8 cellular contexts compared by ENCODE assay signal in the genomic region with DNA sequence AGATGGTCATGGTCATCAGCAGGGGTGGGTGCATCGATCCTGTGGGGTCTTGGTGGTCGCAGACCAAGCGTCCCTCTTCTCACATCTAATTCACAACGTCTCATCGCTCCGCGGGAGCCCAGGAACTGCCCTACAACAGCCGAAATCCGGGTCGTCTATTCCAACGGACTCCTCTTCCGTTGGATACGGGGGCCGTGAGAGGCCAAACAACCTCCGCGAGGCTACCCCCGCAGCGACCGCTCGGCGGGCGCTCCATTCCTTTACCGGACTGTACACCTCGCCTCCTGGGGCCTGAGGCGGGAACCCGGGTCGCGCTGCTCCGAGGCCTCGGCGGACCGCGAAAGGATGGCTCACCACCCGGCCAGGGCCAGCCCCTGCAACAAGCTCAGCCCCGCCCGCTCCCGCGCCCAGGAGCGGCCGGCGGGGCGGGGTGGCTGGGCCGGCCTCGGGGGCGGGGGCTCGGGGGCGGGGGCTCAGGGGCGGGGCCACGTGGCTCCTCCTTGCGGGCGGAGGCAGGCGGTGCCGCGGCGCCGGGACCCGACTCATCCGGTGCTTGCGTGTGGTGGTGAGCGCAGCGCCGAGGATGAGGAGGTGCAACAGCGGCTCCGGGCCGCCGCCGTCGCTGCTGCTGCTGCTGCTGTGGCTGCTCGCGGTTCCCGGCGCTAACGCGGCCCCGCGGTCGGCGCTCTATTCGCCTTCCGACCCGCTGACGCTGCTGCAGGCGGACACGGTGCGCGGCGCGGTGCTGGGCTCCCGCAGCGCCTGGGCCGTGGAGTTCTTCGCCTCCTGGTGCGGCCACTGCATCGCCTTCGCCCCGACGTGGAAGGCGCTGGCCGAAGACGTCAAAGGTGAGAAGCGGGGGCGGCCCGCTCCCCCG. TPM values are rescaled to one million over a fixed set of nuclear protein-coding genes. Genes with fewer than 3 reads are reported as not detected.
DNase-seq lines count a peak whose midpoint lies in the region; ATAC-seq, FAIRE-seq and TF ChIP-seq lines count a peak whose summit lies in the region.

A gene with protein sequence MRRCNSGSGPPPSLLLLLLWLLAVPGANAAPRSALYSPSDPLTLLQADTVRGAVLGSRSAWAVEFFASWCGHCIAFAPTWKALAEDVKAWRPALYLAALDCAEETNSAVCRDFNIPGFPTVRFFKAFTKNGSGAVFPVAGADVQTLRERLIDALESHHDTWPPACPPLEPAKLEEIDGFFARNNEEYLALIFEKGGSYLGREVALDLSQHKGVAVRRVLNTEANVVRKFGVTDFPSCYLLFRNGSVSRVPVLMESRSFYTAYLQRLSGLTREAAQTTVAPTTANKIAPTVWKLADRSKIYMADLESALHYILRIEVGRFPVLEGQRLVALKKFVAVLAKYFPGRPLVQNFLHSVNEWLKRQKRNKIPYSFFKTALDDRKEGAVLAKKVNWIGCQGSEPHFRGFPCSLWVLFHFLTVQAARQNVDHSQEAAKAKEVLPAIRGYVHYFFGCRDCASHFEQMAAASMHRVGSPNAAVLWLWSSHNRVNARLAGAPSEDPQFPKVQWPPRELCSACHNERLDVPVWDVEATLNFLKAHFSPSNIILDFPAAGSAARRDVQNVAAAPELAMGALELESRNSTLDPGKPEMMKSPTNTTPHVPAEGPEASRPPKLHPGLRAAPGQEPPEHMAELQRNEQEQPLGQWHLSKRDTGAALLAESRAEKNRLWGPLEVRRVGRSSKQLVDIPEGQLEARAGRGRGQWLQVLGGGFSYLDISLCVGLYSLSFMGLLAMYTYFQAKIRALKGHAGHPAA (plus strand): TSS at position 545 of the 877 bp plus-strand sequence. CDS start 39 bp downstream, at position 584.

- H3K79me2 ChIP-seq in HepG2 (ENCODE audit: insufficient read depth, low read length) = no peaks in the 10 kb centered on the region

- H3K27ac ChIP-seq in HepG2 (ENCODE audit: extremely low read length, insufficient read depth, low read length) = peak within 1 kb of the TSS; percentile 48

- H3K36me3 ChIP-seq in HepG2 (replicated peaks in 1 of 2; ENCODE audit: control insufficient read depth in 1 of 2, insufficient read depth in 2 of 2, low read length in 2 of 2) = no peaks in the 10 kb centered on the region

- BruUV-seq in HepG2 (replicated peaks; lab: Mats Ljungman, UMichigan) = no TSS peak

- H3K27me3 ChIP-seq in HepG2 (ENCODE audit: control insufficient read depth in 1 of 2, insufficient read depth in 2 of 2, low read length in 2 of 2) = peaks cover 0 to 61% of the 10 kb centered on the region in 2 experiments; a peak in 4 of 5 replicates

- POLR2A ChIA-PET in HepG2 (lab: Yijun Ruan, JAX) = interaction anchor here (0.6 to 1.7 kb wide), 3 partner anchors 14 to 886 kb away, joined by 3 to 6 read pairs (median 3); no protein-coding TSS in a partner anchor

- intact Hi-C loops in dendritic cell treated with granulocyte-macrophage colony-stimulating factor and Interleukin-4, amounts not matched to agents 40 ng/mL and 50 ng/mL, for 4 days (cut with micrococcal nuclease) = loop anchor here (10.0 kb wide), 1 partner anchor 270 kb away; a partner anchor contains a TSS
- intact Hi-C loops in HepG2 (cut with micrococcal nuclease; ENCODE audit: unreplicated experiment) = loop anchor here (10.0 kb wide), 1 partner anchor 200 kb away; a partner anchor contains a TSS

- peak within 1 kb of the TSS; percentile 75 for H3K9ac ChIP-seq in HepG2 (ENCODE audit: insufficient read depth, low read depth, low read length)

- H3K4me1 Mint-ChIP-seq in dendritic cell treated with granulocyte-macrophage colony-stimulating factor and Interleukin-4, amounts not matched to agents 40 ng/mL and 50 ng/mL, for 4 days (ENCODE audit: low read depth) = peaks cover 59% of the 10 kb centered on the region

- H3K9me3 Mint-ChIP-seq in dendritic cell treated with granulocyte-macrophage colony-stimulating factor and Interleukin-4, amounts not matched to agents 40 ng/mL and 50 ng/mL, for 4 days = no peaks in the 10 kb centered on the region

- peak; percentile 26; the same call in 1 of the 2 replicates for TF ChIP-seq CTCF in HepG2 (CRISPR knock-in tag; IDR thresholded peaks at IDR 0.05)

- DNase-seq in C1 segment of cervical spinal cord (lab: John Stamatoyannopoulos, UW) (peak; percentile 32 to 98 (median 91)), NCI-H69 (lab: John Stamatoyannopoulos, UW) (peak; percentile 95), HepG2 (ENCODE audit: low spot score) (peak; percentile 59)
- DNase-seq in activated CD4-positive, alpha-beta T cell treated with anti-CD3 and anti-CD28 coated beads, Interleukin-2, amount 50 U/mL, for 4 hours = peak; percentile 78 to 82
- peak; percentile 86 for DNase-seq in stimulated activated CD4-positive, alpha-beta T cell treated with anti-CD3 and anti-CD28 coated beads, Interleukin-4, amount 100 ng/mL, for 1 hour

- H3K4me3 ChIP-seq in HepG2 (replicated peaks in 1 of 3; ENCODE audit: insufficient read depth in 1 of 3, low read depth in 2 of 3, low read length in 3 of 3) = peak within 1 kb of the TSS; percentile 65 to 88 (median 69)

- H2AFZ ChIP-seq in HepG2 (ENCODE audit: low read length) = peak within 1 kb of the TSS; percentile 73

- H3K4me2 ChIP-seq in HepG2 (ENCODE audit: low read depth, low read length) = peak within 1 kb of the TSS; percentile 98

- WGBS in HepG2 (ENCODE audit: low lambda C conversion rate) = 4% methylated on average over 20 of the region's 104 CpGs

- CTCF ChIA-PET in HepG2 (lab: Yijun Ruan, JAX; ENCODE audit: low intra/inter-chr PET ratio, low total read pairs) = no interaction called here

- TF ChIP-seq EP300 in HepG2 (IDR thresholded peaks at IDR 0.05; ENCODE audit: low read depth in 2 of 2, low read length in 2 of 2) (no peak), HepG2 (CRISPR knock-in tag; IDR thresholded peaks at IDR 0.05; ENCODE audit: borderline replicate concordance) (no peak; the same call in 1 of the 2 replicates)

- ATAC-seq in GM19324 (IDR thresholded peaks at IDR 0.05; ENCODE audit: low FRiP score, unreplicated experiment) = peak; percentile 95
- peak; percentile 93 for ATAC-seq in HG03460 (IDR thresholded peaks at IDR 0.05; ENCODE audit: unreplicated experiment)
- peak; percentile 76 for ATAC-seq in HepG2

- no peak for FAIRE-seq in HepG2 (lab: Jason Lieb, UNC)

- peaks cover 62% of the 10 kb centered on the region for H3K4me1 ChIP-seq in HepG2 (ENCODE audit: insufficient read depth, low read length)

- H3K4me3 Mint-ChIP-seq in dendritic cell treated with granulocyte-macrophage colony-stimulating factor and Interleukin-4, amounts not matched to agents 40 ng/mL and 50 ng/mL, for 4 days = peak within 1 kb of the TSS; percentile 98

- H3K9me3 ChIP-seq in HepG2 (ENCODE audit: low read length) = no peaks in the 10 kb centered on the region

- no peak for TF ChIP-seq RAD21 in HepG2 (CRISPR knock-in tag; IDR thresholded peaks at IDR 0.05)

- in situ Hi-C loops in HepG2 (cut with HindIII; ENCODE audit: extremely low pct_ligation_motif_present, low pct_unique_long_range_greater_than_20kb) = no loop called here

- H3K36me3 Mint-ChIP-seq in dendritic cell treated with granulocyte-macrophage colony-stimulating factor and Interleukin-4, amounts not matched to agents 40 ng/mL and 50 ng/mL, for 4 days (ENCODE audit: low read depth) = peaks cover 54% of the 10 kb centered on the region

- peak; percentile 9 to 78; a peak in 3 of 4 replicates for TF ChIP-seq POLR2A in HepG2 (IDR thresholded peaks at IDR 0.05; ENCODE audit: insufficient read depth in 1 of 2, low read depth in 2 of 2, low read length in 2 of 2)

- H4K20me1 ChIP-seq in HepG2 (ENCODE audit: insufficient read depth, low read length) = no peaks in the 10 kb centered on the region; the same call in 1 of the 2 replicates

- H3K27ac Mint-ChIP-seq in dendritic cell treated with granulocyte-macrophage colony-stimulating factor and Interleukin-4, amounts not matched to agents 40 ng/mL and 50 ng/mL, for 4 days = peak within 1 kb of the TSS; percentile 98

- no peaks in the 10 kb centered on the region for H3K27me3 Mint-ChIP-seq in dendritic cell treated with granulocyte-macrophage colony-stimulating factor and Interleukin-4, amounts not matched to agents 40 ng/mL and 50 ng/mL, for 4 days

RNA-seq across cellular contexts. Expression of the gene that starts here (rescaled TPM):
- total RNA-seq in HepG2 (2016; rRNA removed; fragmentation: Illumina TruSeq; extraction: Trizol) = 2.6 and 6.8 TPM in 2 replicates
- total RNA-seq in HepG2 (2016; cell fraction: cytosol; rRNA removed; fragmentation: Illumina TruSeq; extraction: Trizol; ENCODE audit: low read depth) = 0.18 and 0.20 TPM in 2 replicates
- 2.0 and 6.7 TPM in 2 replicates for total RNA-seq in HepG2 (2016; cell fraction: insoluble cytoplasmic fraction; rRNA removed; fragmentation: Illumina TruSeq; extraction: Trizol)
- total RNA-seq in HepG2 (2016; cell fraction: membrane; rRNA removed; fragmentation: Illumina TruSeq; extraction: Trizol) = 1.3 and 1.4 TPM in 2 replicates
- 7.0 and 10.0 TPM in 2 replicates for total RNA-seq in HepG2 (2016; cell fraction: nucleus; rRNA removed; fragmentation: Illumina TruSeq; extraction: Trizol)
- 40.2 and 70.2 TPM in 2 replicates for polyA plus RNA-seq in HepG2 (2011; rRNA removed)
- 44.6 and 54.0 TPM in 2 replicates for polyA plus RNA-seq in HepG2 (2011; cell fraction: cytosol; rRNA removed)
- polyA plus RNA-seq in HepG2 (2011; cell fraction: nucleus; rRNA removed) = 71.3 and 95.1 TPM in 2 replicates
- polyA plus RNA-seq in HepG2 (2012) = 58.7 and 90.3 TPM in 2 replicates
- 0.42 and 0.75 TPM in 2 replicates for polyA plus RNA-seq in HepG2 (2016; cell fraction: cytosol; fragmentation: Illumina TruSeq; extraction: Trizol; ENCODE audit: low read depth)
- 2.1 and 3.2 TPM in 2 replicates for polyA plus RNA-seq in HepG2 (2016; cell fraction: insoluble cytoplasmic fraction; fragmentation: Illumina TruSeq; extraction: Trizol; ENCODE audit: low read depth)
- polyA plus RNA-seq in HepG2 (2016; cell fraction: membrane; fragmentation: Illumina TruSeq; extraction: Trizol; ENCODE audit: low read depth) = 0.87 and 1.2 TPM in 2 replicates
- 16.2 and 17.3 TPM in 2 replicates for polyA plus RNA-seq in HepG2 (2016; cell fraction: nucleus; fragmentation: Illumina TruSeq; extraction: Trizol; ENCODE audit: insufficient read depth, low read depth)
- 13.5 and 31.5 TPM in 2 replicates for polyA minus RNA-seq in HepG2 (2011; rRNA and poly(A)+ RNA removed; ENCODE audit: low replicate concordance)
- polyA minus RNA-seq in HepG2 (2011; cell fraction: cytosol; rRNA and poly(A)+ RNA removed) = 14.6 and 31.0 TPM in 2 replicates
- polyA minus RNA-seq in HepG2 (2011; cell fraction: nucleus; rRNA and poly(A)+ RNA removed) = 11.6 and 13.1 TPM in 2 replicates

Comparison
In these comparisons a context has a peak if more than half of its experiments do, and no peak if none do; other contexts are left out.
1. Peak in every context shown above with its lines: DNase-seq, ATAC-seq, H3K4me3 ChIP-seq and H3K27ac ChIP-seq.